24 cellular contexts compared by ENCODE assay signal in genomic region chr2:217673555-217674088, GRCh38.
"Had no signal": no experiment of that assay in that cellular context is flagged by ENCODE, and none has a peak within 500 bp of the region (broad histone marks: within the 10 kb centered on the region; RNA-seq: fewer than 3 reads in every experiment).

No MANE protein-coding gene starts in this region.

- DNase-seq: activated CD4-positive, alpha-beta memory T cell treated with anti-CD3 and anti-CD28 coated beads for 36 hours; activated CD4-positive, alpha-beta T cell treated with anti-CD3 and anti-CD28 coated beads for 48 hours; activated effector memory CD4-positive, alpha-beta T cell treated with Interleukin-2 at 50 U/mL for 16 hours; activated naive CD4-positive, alpha-beta T cell treated with anti-CD3 and anti-CD28 coated beads for 36 hours; activated naive CD8-positive, alpha-beta T cell treated with anti-CD3 and anti-CD28 coated beads, Interleukin-2, amount 10 ng/mL, durations not matched to agents 7 days and 5 days; activated T-cell treated with anti-CD3 and anti-CD28 coated beads, Interleukin-2, amount 50 U/mL, for 48 hours; amygdala; dermis blood vessel endothelial cell; effector memory CD4-positive, alpha-beta T cell; foreskin keratinocyte; kidney; naive thymus-derived CD4-positive, alpha-beta T cell; occipital lobe; posterior cingulate gyrus; sigmoid colon; stimulated activated CD4-positive, alpha-beta T cell treated with anti-CD3 and anti-CD28 coated beads, Interleukin-15, amount 100 ng/mL, for 24 hours; stimulated activated CD8-positive, alpha-beta memory T cell treated with anti-CD3 and anti-CD28 coated beads, Interleukin-4, amount 100 ng/mL, for 48 hours; stimulated activated naive B cell treated with anti-CD40 and anti-IgM and Interleukin-4, amounts not matched to agents 10 μg/mL and 1 μg/mL and 100 μg/mL, for 72 hours; T-helper 1 cell; testis had no signal

- H3K4me3 ChIP-seq: lung, sigmoid colon, smooth muscle cell, testis had no signal

- H3K4me2 ChIP-seq: smooth muscle cell had no signal

- H3K27me3 ChIP-seq: foreskin keratinocyte, sigmoid colon, testis had no signal

- H3K4me1 ChIP-seq: foreskin keratinocyte had no signal

- ATAC-seq: foreskin keratinocyte; naive thymus-derived CD4-positive, alpha-beta T cell; stimulated activated naive B cell treated with anti-CD40 and anti-IgM and Interleukin-4, amounts not matched to agents 10 μg/mL and 1 μg/mL and 100 μg/mL, for 72 hours had no signal

- H3K27me3 Mint-ChIP-seq: activated CD4-positive, alpha-beta memory T cell treated with anti-CD3 and anti-CD28 coated beads for 36 hours; naive thymus-derived CD4-positive, alpha-beta T cell had no signal

- H3K36me3 Mint-ChIP-seq: activated CD4-positive, alpha-beta memory T cell treated with anti-CD3 and anti-CD28 coated beads for 36 hours; brain; stimulated activated naive B cell treated with anti-CD40 and anti-IgM and Interleukin-4, amounts not matched to agents 10 μg/mL and 1 μg/mL and 100 μg/mL, for 72 hours had no signal

- H3K27ac ChIP-seq: foreskin keratinocyte had no signal

- H3K9me3 ChIP-seq: sigmoid colon, testis had no signal

- H3K27ac Mint-ChIP-seq: activated CD4-positive, alpha-beta memory T cell treated with anti-CD3 and anti-CD28 coated beads for 36 hours; activated naive CD4-positive, alpha-beta T cell treated with anti-CD3 and anti-CD28 coated beads for 36 hours; activated naive CD8-positive, alpha-beta T cell treated with anti-CD3 and anti-CD28 coated beads, Interleukin-2, amount 10 ng/mL, durations not matched to agents 7 days and 5 days; brain; naive thymus-derived CD4-positive, alpha-beta T cell; stimulated activated naive B cell treated with anti-CD40 and anti-IgM and Interleukin-4, amounts not matched to agents 10 μg/mL and 1 μg/mL and 100 μg/mL, for 72 hours had no signal

- H3K4me3 Mint-ChIP-seq: activated CD4-positive, alpha-beta memory T cell treated with anti-CD3 and anti-CD28 coated beads for 36 hours; activated naive CD4-positive, alpha-beta T cell treated with anti-CD3 and anti-CD28 coated beads for 36 hours; activated naive CD8-positive, alpha-beta T cell treated with anti-CD3 and anti-CD28 coated beads, Interleukin-2, amount 10 ng/mL, durations not matched to agents 7 days and 5 days; brain; naive thymus-derived CD4-positive, alpha-beta T cell; neural crest cell; stimulated activated naive B cell treated with anti-CD40 and anti-IgM and Interleukin-4, amounts not matched to agents 10 μg/mL and 1 μg/mL and 100 μg/mL, for 72 hours had no signal

- H3K4me1 Mint-ChIP-seq: activated naive CD8-positive, alpha-beta T cell treated with anti-CD3 and anti-CD28 coated beads, Interleukin-2, amount 10 ng/mL, durations not matched to agents 7 days and 5 days; brain; naive thymus-derived CD4-positive, alpha-beta T cell; neural crest cell; stimulated activated naive B cell treated with anti-CD40 and anti-IgM and Interleukin-4, amounts not matched to agents 10 μg/mL and 1 μg/mL and 100 μg/mL, for 72 hours had no signal
